In genomic region chr5:96893342-96893741, GRCh38 we compare ENCODE assay signal across 10 cellular contexts. TPM values are rescaled to one million over a fixed set of nuclear protein-coding genes. Genes with fewer than 3 reads are reported as not detected.
DNase-seq lines count a peak whose midpoint lies in the region; ATAC-seq and TF ChIP-seq lines count a peak whose summit lies in the region.
"Had no signal": no experiment of that assay in that cellular context is flagged by ENCODE, and none has a peak within 500 bp of the region (broad histone marks: within the 10 kb centered on the region; RNA-seq: fewer than 3 reads in every experiment).

No MANE protein-coding gene starts in this region.

- peak overlapping the region; percentile 86 for H3K27ac Mint-ChIP-seq in activated T-cell treated with anti-CD3 and anti-CD28 coated beads, Interleukin-2, amount 50 U/mL, for 24 hours
- H3K27ac Mint-ChIP-seq in activated CD4-positive, alpha-beta memory T cell treated with anti-CD3 and anti-CD28 coated beads for 36 hours = peak overlapping the region; percentile 74

- H3K36me3 Mint-ChIP-seq in activated T-cell treated with anti-CD3 and anti-CD28 coated beads, Interleukin-2, amount 50 U/mL, for 24 hours (ENCODE audit: low read depth) = peaks cover 89% of the 10 kb centered on the region
- peaks cover 36% of the 10 kb centered on the region for H3K36me3 Mint-ChIP-seq in activated CD4-positive, alpha-beta memory T cell treated with anti-CD3 and anti-CD28 coated beads for 36 hours

- intact Hi-C loops in activated CD4-positive, alpha-beta memory T cell treated with anti-CD3 and anti-CD28 coated beads for 36 hours (cut with micrococcal nuclease) = no loop called here

- H3K4me3 Mint-ChIP-seq in activated T-cell treated with anti-CD3 and anti-CD28 coated beads, Interleukin-2, amount 50 U/mL, for 24 hours = no peak overlapping the region
- no peak overlapping the region for H3K4me3 Mint-ChIP-seq in activated CD4-positive, alpha-beta memory T cell treated with anti-CD3 and anti-CD28 coated beads for 36 hours

- CTCF ChIA-PET in activated CD4-positive, alpha-beta memory T cell treated with anti-CD3 and anti-CD28 coated beads for 36 hours (lab: Charles Lee) = interaction anchor here (0.7 to 3.1 kb wide), 3 partner anchors 11 to 132 kb away, joined by 3 to 19 read pairs (median 4); no protein-coding TSS in a partner anchor

- no peak for TF ChIP-seq POLR2A in erythroblast (IDR thresholded peaks at IDR 0.05; ENCODE audit: low read length)

- H3K27me3 Mint-ChIP-seq in activated T-cell treated with anti-CD3 and anti-CD28 coated beads, Interleukin-2, amount 50 U/mL, for 24 hours = no peaks in the 10 kb centered on the region
- no peaks in the 10 kb centered on the region for H3K27me3 Mint-ChIP-seq in activated CD4-positive, alpha-beta memory T cell treated with anti-CD3 and anti-CD28 coated beads for 36 hours

- POLR2A ChIA-PET in activated CD4-positive, alpha-beta memory T cell treated with anti-CD3 and anti-CD28 coated beads for 36 hours (lab: Charles Lee) = interaction anchor here (0.9 kb wide), 1 partner anchor 16 kb away, joined by 4 read pairs; no protein-coding TSS in a partner anchor

- no peaks in the 10 kb centered on the region for H3K9me3 Mint-ChIP-seq in activated T-cell treated with anti-CD3 and anti-CD28 coated beads, Interleukin-2, amount 50 U/mL, for 24 hours
- no peaks in the 10 kb centered on the region for H3K9me3 Mint-ChIP-seq in activated CD4-positive, alpha-beta memory T cell treated with anti-CD3 and anti-CD28 coated beads for 36 hours

- peak; percentile 75 for ATAC-seq in stimulated activated naive CD8-positive, alpha-beta T cell treated with anti-CD3 and anti-CD28 coated beads, Interleukin-15, Interleukin-2, amounts not matched to agents 100 U/mL and 50 U/mL, for 24 hours
- ATAC-seq in GM21737 (IDR thresholded peaks at IDR 0.05; ENCODE audit: unreplicated experiment) = no peak

- no peak for DNase-seq in activated T-cell treated with anti-CD3 and anti-CD28 coated beads, Interleukin-2, amount 50 U/mL, for 24 hours
- no peak for DNase-seq in activated T-cell treated with anti-CD3 and anti-CD28 coated beads for 4 hours
- DNase-seq in activated CD4-positive, alpha-beta memory T cell treated with anti-CD3 and anti-CD28 coated beads for 36 hours = peak; percentile 63
- DNase-seq in fibroblast of the conjunctiva (ENCODE audit: low read depth) = peak; percentile 22
- DNase-seq in stimulated activated naive CD8-positive, alpha-beta T cell treated with anti-CD3 and anti-CD28 coated beads, Interleukin-15, Interleukin-2, amounts not matched to agents 100 U/mL and 50 U/mL, for 24 hours = no peak
- DNase-seq in erythroblast (lab: John Stamatoyannopoulos, UW) = no peak
- no peak for DNase-seq in nucleus accumbens (lab: John Stamatoyannopoulos, UW)
- DNase-seq: NCI-H187; stimulated activated CD4-positive, alpha-beta T cell treated with anti-CD3 and anti-CD28 coated beads, Interleukin-4, amount 100 ng/mL, for 1 hour had no signal

- peaks cover 49% of the 10 kb centered on the region for H3K4me1 Mint-ChIP-seq in activated T-cell treated with anti-CD3 and anti-CD28 coated beads, Interleukin-2, amount 50 U/mL, for 24 hours (ENCODE audit: low read depth)
- H3K4me1 Mint-ChIP-seq in activated CD4-positive, alpha-beta memory T cell treated with anti-CD3 and anti-CD28 coated beads for 36 hours (ENCODE audit: low read depth) = peaks cover 41% of the 10 kb centered on the region

RNA-seq across cellular contexts. Expression of gene ERAP2, which starts 17.0 kb away (rescaled TPM):
- total RNA-seq in activated CD4-positive, alpha-beta memory T cell treated with anti-CD3 and anti-CD28 coated beads for 36 hours = 10 to 100 TPM; 44.8 to 48.9 TPM

RNA-seq across cellular contexts. Expression of gene LNPEP, which starts 42.5 kb away (rescaled TPM):
- total RNA-seq in activated CD4-positive, alpha-beta memory T cell treated with anti-CD3 and anti-CD28 coated beads for 36 hours = 10 to 100 TPM; 44.7 to 45.8 TPM

Comparison
In these comparisons a context has a peak if more than half of its experiments do, and no peak if none do; other contexts are left out.
1. DNase-seq: peak in activated CD4-positive, alpha-beta memory T cell treated with anti-CD3 and anti-CD28 coated beads for 36 hours (single experiment) and fibroblast of the conjunctiva (single experiment); none in activated T-cell treated with anti-CD3 and anti-CD28 coated beads, Interleukin-2, amount 50 U/mL, for 24 hours (single experiment), activated T-cell treated with anti-CD3 and anti-CD28 coated beads for 4 hours (single experiment), stimulated activated naive CD8-positive, alpha-beta T cell treated with anti-CD3 and anti-CD28 coated beads, Interleukin-15, Interleukin-2, amounts not matched to agents 100 U/mL and 50 U/mL, for 24 hours (single experiment), erythroblast (0 of 2) and nucleus accumbens (0 of 56).